Comparison of ENCODE assay signal across 19 cellular contexts in the genomic region with DNA sequence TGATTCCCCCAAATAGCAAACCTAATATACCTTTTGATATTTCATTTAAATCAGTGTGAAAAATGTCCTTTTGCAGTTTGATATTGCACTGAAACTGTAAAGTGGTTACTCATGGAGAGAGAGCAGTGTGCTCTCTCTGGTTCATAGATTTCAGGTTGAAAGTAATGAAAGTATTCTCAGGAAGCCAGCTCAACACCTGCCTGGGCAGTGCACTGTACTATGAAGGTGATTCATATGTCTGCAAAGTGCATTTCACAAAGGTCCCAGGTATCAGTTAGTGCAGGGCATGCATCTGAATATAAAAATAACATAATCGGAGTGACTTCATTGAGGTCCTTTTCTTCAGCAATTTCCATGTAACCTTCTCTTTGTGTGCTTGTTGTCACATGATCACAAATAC.
DNase-seq lines count a peak whose midpoint lies in the region; ATAC-seq and TF ChIP-seq lines count a peak whose summit lies in the region.
"Had no signal": no experiment of that assay in that cellular context is flagged by ENCODE, and none has a peak within 500 bp of the region (broad histone marks: within the 10 kb centered on the region; RNA-seq: fewer than 3 reads in every experiment).

No MANE protein-coding gene starts in this region.

- H3K4me2 ChIP-seq in GM23338 (no peak overlapping the region), SU-DHL-6 (ENCODE audit: low read depth, low read length, poor library complexity, severe bottlenecking) (peak overlapping the region; percentile 21)

- H3K27me3 ChIP-seq in ACC112 (ENCODE audit: insufficient read depth, low read length) (no peaks in the 10 kb centered on the region), GM23338 (ENCODE audit: insufficient read depth) (no peaks in the 10 kb centered on the region), SU-DHL-6 (ENCODE audit: low read length) (no peaks in the 10 kb centered on the region), dorsolateral prefrontal cortex (no peaks in the 10 kb centered on the region)

- H4K20me1 ChIP-seq in GM23338 (replicated peaks; ENCODE audit: insufficient read depth) (no peaks in the 10 kb centered on the region), SU-DHL-6 (ENCODE audit: low read depth, low read length) (no peaks in the 10 kb centered on the region)

- no peaks in the 10 kb centered on the region for H3K79me2 ChIP-seq in ACC112 (ENCODE audit: control insufficient read depth, insufficient read depth, low read length, unreplicated experiment)
- H3K79me2 ChIP-seq in GM23338 (replicated peaks; ENCODE audit: insufficient read depth): no peaks in the 10 kb centered on the region
- H3K79me2 ChIP-seq in SU-DHL-6 (ENCODE audit: insufficient read depth, low read length): no peaks in the 10 kb centered on the region

- H3K4me1 ChIP-seq in ACC112 (ENCODE audit: control insufficient read depth, insufficient read depth, low read length, unreplicated experiment): no peaks in the 10 kb centered on the region
- H3K4me1 ChIP-seq in GM23338 (ENCODE audit: insufficient read depth): no peaks in the 10 kb centered on the region

- no peak overlapping the region for H3K4me3 Mint-ChIP-seq in GM23338
- H3K4me3 Mint-ChIP-seq: CD4-positive, alpha-beta T cell had no signal

- H3K27ac ChIP-seq in ACC112 (ENCODE audit: low read depth, low read length) (no peak overlapping the region), GM23338 (ENCODE audit: low read depth) (no peak overlapping the region), SU-DHL-6 (ENCODE audit: low read depth, low read length) (no peak overlapping the region), dorsolateral prefrontal cortex (no peak overlapping the region)
- H3K27ac ChIP-seq: RWPE1 had no signal

- H3K4me3 ChIP-seq in ACC112 (ENCODE audit: low read depth, low read length) (peak overlapping the region; percentile 4; the same call in 1 of the 2 replicates), GM23338 (no peak overlapping the region), SU-DHL-6 (ENCODE audit: insufficient read depth, low read length, poor library complexity, severe bottlenecking) (no peak overlapping the region), dorsolateral prefrontal cortex (no peak overlapping the region)

- H3K9me3 Mint-ChIP-seq in GM23338: peaks cover 8% of the 10 kb centered on the region

- no peak overlapping the region for H3K27ac Mint-ChIP-seq in GM23338
- H3K27ac Mint-ChIP-seq: CD4-positive, alpha-beta T cell had no signal

- H3K9me2 ChIP-seq in GM23338 (ENCODE audit: insufficient read depth): no peaks in the 10 kb centered on the region
- no peaks in the 10 kb centered on the region for H3K9me2 ChIP-seq in SU-DHL-6 (replicated peaks; ENCODE audit: insufficient read depth, low read length)

- intact Hi-C loops in dorsolateral prefrontal cortex (cut with DNase I): no loop called here

- H3K9ac ChIP-seq in SU-DHL-6 (ENCODE audit: low read length): no peak overlapping the region

- DNase-seq in GM23338 (ENCODE audit: low spot score): no peak
- no peak for DNase-seq in stimulated activated CD4-positive, alpha-beta T cell treated with anti-CD3 and anti-CD28 coated beads, Interleukin-12 subunit alpha, Interleukin-12 subunit beta, amount 100 ng/mL, for 4 hours
- no peak for DNase-seq in dorsolateral prefrontal cortex
- DNase-seq in iPS-NIHi11 (ENCODE audit: low spot score): no peak
- DNase-seq: Calu3; CD4-positive, alpha-beta T cell; KBM-7; MV-4-11; NCI-H1417; NCI-H187; NCI-H2171 treated with DMSO at 0.1 percent for 48 hours; NCI-H446 treated with DMSO at 0.1 percent for 48 hours; NCI-H69; OCI-M1 had no signal

- peaks cover 7% of the 10 kb centered on the region; the same call in 2 of the 3 replicates for H3K36me3 Mint-ChIP-seq in GM23338 (ENCODE audit: low read depth)

- no peaks in the 10 kb centered on the region for H3K27me3 Mint-ChIP-seq in GM23338 (ENCODE audit: insufficient read depth, low read depth, poor library complexity)
- H3K27me3 Mint-ChIP-seq: CD4-positive, alpha-beta T cell had no signal

- no peaks in the 10 kb centered on the region for H3K36me3 ChIP-seq in ACC112 (ENCODE audit: insufficient read depth, low read length)
- H3K36me3 ChIP-seq in GM23338 (ENCODE audit: insufficient read depth): peaks cover 5% of the 10 kb centered on the region; the same call in 1 of the 2 replicates
- no peaks in the 10 kb centered on the region for H3K36me3 ChIP-seq in SU-DHL-6 (ENCODE audit: low read length)

- peak overlapping the region; percentile 57 for H2AFZ ChIP-seq in ACC112 (ENCODE audit: low read length, unreplicated experiment)
- H2AFZ ChIP-seq in GM23338: peak overlapping the region; percentile 48; the same call in 1 of the 2 replicates
- peak overlapping the region; percentile 88 for H2AFZ ChIP-seq in SU-DHL-6 (ENCODE audit: low read depth, low read length, severe bottlenecking)

- no peaks in the 10 kb centered on the region for H3K9me3 ChIP-seq in SU-DHL-6 (ENCODE audit: insufficient read depth, low read length)

- H3K4me1 Mint-ChIP-seq in GM23338: no peaks in the 10 kb centered on the region

- TF ChIP-seq CTCF in GM23338 (conservative IDR thresholded peaks at IDR 0.05; ENCODE audit: low read depth in 2 of 2) (no peak), SU-DHL-6 (IDR thresholded peaks at IDR 0.05; ENCODE audit: insufficient read depth, low read length, poor library complexity, severe bottlenecking) (no peak), dorsolateral prefrontal cortex (IDR thresholded peaks at IDR 0.05 in 54 of 56, conservative IDR thresholded peaks at IDR 0.05 in 2 of 56; ENCODE audit: low read depth in 1 of 56, partially characterized antibody in 56 of 56) (no peak)

- ATAC-seq in GM23338 (no peak), esophagus mucosa (peak; percentile 71), HG02763 (IDR thresholded peaks at IDR 0.05; ENCODE audit: unreplicated experiment) (no peak)

- H3F3A ChIP-seq in GM23338 (replicated peaks; ENCODE audit: low read depth): no peaks in the 10 kb centered on the region
- H3F3A ChIP-seq in SU-DHL-6 (ENCODE audit: insufficient read depth): no peaks in the 10 kb centered on the region

TF ChIP-seq in GM23338, 12 proteins besides CTCF, POLR2A, EP300 and RAD21 (continues in another document):
- TF ChIP-seq, protein P1, sequence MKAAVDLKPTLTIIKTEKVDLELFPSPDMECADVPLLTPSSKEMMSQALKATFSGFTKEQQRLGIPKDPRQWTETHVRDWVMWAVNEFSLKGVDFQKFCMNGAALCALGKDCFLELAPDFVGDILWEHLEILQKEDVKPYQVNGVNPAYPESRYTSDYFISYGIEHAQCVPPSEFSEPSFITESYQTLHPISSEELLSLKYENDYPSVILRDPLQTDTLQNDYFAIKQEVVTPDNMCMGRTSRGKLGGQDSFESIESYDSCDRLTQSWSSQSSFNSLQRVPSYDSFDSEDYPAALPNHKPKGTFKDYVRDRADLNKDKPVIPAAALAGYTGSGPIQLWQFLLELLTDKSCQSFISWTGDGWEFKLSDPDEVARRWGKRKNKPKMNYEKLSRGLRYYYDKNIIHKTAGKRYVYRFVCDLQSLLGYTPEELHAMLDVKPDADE (IDR thresholded peaks at IDR 0.05): no peak
- TF ChIP-seq, protein P2, sequence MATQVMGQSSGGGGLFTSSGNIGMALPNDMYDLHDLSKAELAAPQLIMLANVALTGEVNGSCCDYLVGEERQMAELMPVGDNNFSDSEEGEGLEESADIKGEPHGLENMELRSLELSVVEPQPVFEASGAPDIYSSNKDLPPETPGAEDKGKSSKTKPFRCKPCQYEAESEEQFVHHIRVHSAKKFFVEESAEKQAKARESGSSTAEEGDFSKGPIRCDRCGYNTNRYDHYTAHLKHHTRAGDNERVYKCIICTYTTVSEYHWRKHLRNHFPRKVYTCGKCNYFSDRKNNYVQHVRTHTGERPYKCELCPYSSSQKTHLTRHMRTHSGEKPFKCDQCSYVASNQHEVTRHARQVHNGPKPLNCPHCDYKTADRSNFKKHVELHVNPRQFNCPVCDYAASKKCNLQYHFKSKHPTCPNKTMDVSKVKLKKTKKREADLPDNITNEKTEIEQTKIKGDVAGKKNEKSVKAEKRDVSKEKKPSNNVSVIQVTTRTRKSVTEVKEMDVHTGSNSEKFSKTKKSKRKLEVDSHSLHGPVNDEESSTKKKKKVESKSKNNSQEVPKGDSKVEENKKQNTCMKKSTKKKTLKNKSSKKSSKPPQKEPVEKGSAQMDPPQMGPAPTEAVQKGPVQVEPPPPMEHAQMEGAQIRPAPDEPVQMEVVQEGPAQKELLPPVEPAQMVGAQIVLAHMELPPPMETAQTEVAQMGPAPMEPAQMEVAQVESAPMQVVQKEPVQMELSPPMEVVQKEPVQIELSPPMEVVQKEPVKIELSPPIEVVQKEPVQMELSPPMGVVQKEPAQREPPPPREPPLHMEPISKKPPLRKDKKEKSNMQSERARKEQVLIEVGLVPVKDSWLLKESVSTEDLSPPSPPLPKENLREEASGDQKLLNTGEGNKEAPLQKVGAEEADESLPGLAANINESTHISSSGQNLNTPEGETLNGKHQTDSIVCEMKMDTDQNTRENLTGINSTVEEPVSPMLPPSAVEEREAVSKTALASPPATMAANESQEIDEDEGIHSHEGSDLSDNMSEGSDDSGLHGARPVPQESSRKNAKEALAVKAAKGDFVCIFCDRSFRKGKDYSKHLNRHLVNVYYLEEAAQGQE (IDR thresholded peaks at IDR 0.05; ENCODE audit: unreplicated experiment): no peak
- TF ChIP-seq EZH2 (IDR thresholded peaks at IDR 0.05; ENCODE audit: low read depth, unreplicated experiment): no peak
